ENCODE assay signal across 7 cellular contexts in genomic region chr17:33562792-33563191, GRCh38.
"Had no signal": no experiment of that assay in that cellular context is flagged by ENCODE, and none has a peak within 500 bp of the region (broad histone marks: within the 10 kb centered on the region; RNA-seq: fewer than 3 reads in every experiment).

No MANE protein-coding gene starts in this region.

- ATAC-seq: left lung had no signal

- DNase-seq: activated CD4-positive, alpha-beta T cell treated with anti-CD3 and anti-CD28 coated beads for 48 hours; activated CD8-positive, alpha-beta memory T cell treated with anti-CD3 and anti-CD28 coated beads for 24 hours; activated naive CD4-positive, alpha-beta T cell treated with Interleukin-2 at 50 U/mL for 16 hours; effector memory CD4-positive, alpha-beta T cell; left lung; stimulated activated CD4-positive, alpha-beta T cell treated with anti-CD3 and anti-CD28 coated beads, Interleukin-4, amount 100 ng/mL, for 24 hours; T-helper 9 cell had no signal

- H3K27me3 ChIP-seq: left lung had no signal

- H3K27ac ChIP-seq: left lung had no signal

- H3K4me3 ChIP-seq: left lung had no signal

- H3K4me1 ChIP-seq: left lung had no signal

- H3K36me3 ChIP-seq: left lung had no signal
